In genomic region chr13:97354808-97355207, GRCh38 we compare ENCODE assay signal across 19 cellular contexts.
"Had no signal": no experiment of that assay in that cellular context is flagged by ENCODE, and none has a peak within 500 bp of the region (broad histone marks: within the 10 kb centered on the region; RNA-seq: fewer than 3 reads in every experiment).

No MANE protein-coding gene starts in this region.

- DNase-seq: activated CD4-positive, alpha-beta T cell treated with anti-CD3 and anti-CD28 coated beads for 48 hours; activated CD4-positive, CD25-positive, alpha-beta regulatory T cell; activated CD8-positive, alpha-beta T cell treated with anti-CD3 and anti-CD28 coated beads for 36 hours; activated naive CD4-positive, alpha-beta T cell treated with anti-CD3 and anti-CD28 coated beads for 36 hours; activated T-cell treated with anti-CD3 and anti-CD28 coated beads, Interleukin-2, amount 50 U/mL, for 1 hour; aorta; islet precursor cell; midbrain; nucleus accumbens; stimulated activated naive CD4-positive, alpha-beta T cell; T-cell; T-helper 9 cell; upper lobe of left lung had no signal

- H3K27me3 ChIP-seq: breast epithelium, hepatocyte, suprapubic skin, upper lobe of left lung had no signal

- H3K4me1 ChIP-seq: breast epithelium had no signal

- H2AFZ ChIP-seq: hepatocyte had no signal

- H3K9me3 Mint-ChIP-seq: activated CD8-positive, alpha-beta T cell treated with anti-CD3 and anti-CD28 coated beads for 36 hours; activated naive CD4-positive, alpha-beta T cell treated with anti-CD3 and anti-CD28 coated beads for 36 hours; activated T-helper 2 cell treated with anti-CD3 and anti-CD28 coated beads, Interferon-gamma antibody, Interleukin-2, Interleukin-4, amounts not matched to agents 10 μg/mL and 5 μg/mL and 100 μg/mL, durations not matched to agents 14 hours and 24 hours and 36 hours; T-cell had no signal

- H3K27me3 Mint-ChIP-seq: activated CD8-positive, alpha-beta T cell treated with anti-CD3 and anti-CD28 coated beads for 36 hours; T-cell had no signal

- H3K4me1 Mint-ChIP-seq: nephron had no signal

- H3K27ac Mint-ChIP-seq: activated CD8-positive, alpha-beta T cell treated with anti-CD3 and anti-CD28 coated beads for 36 hours; activated naive CD4-positive, alpha-beta T cell treated with anti-CD3 and anti-CD28 coated beads for 36 hours; nephron had no signal

- H3K4me3 ChIP-seq: breast epithelium, hepatocyte, suprapubic skin, upper lobe of left lung had no signal

- H3K4me3 Mint-ChIP-seq: activated CD8-positive, alpha-beta T cell treated with anti-CD3 and anti-CD28 coated beads for 36 hours; activated naive CD4-positive, alpha-beta T cell treated with anti-CD3 and anti-CD28 coated beads for 36 hours; nephron; T-cell had no signal

- H3K27ac ChIP-seq: breast epithelium, hepatocyte, suprapubic skin, upper lobe of left lung had no signal

- H3K4me2 ChIP-seq: hepatocyte had no signal

- ATAC-seq: activated CD8-positive, alpha-beta T cell treated with anti-CD3 and anti-CD28 coated beads for 36 hours; left lobe of liver; T-cell had no signal

- H3K9me3 ChIP-seq: breast epithelium, upper lobe of left lung had no signal
